In genomic region chr6:8583291-8583690, GRCh38 we compare ENCODE assay signal across 28 cellular contexts.
"Had no signal": no experiment of that assay in that cellular context is flagged by ENCODE, and none has a peak within 500 bp of the region (broad histone marks: within the 10 kb centered on the region; RNA-seq: fewer than 3 reads in every experiment).

No MANE protein-coding gene starts in this region.

- H3K9me3 ChIP-seq: colonic mucosa, esophagus muscularis mucosa, esophagus squamous epithelium, gastrocnemius medialis had no signal

- ATAC-seq: effector memory CD8-positive, alpha-beta T cell; esophagus mucosa; foreskin keratinocyte; gastrocnemius medialis; gastroesophageal sphincter; heart left ventricle; heart right ventricle had no signal

- H3K27me3 ChIP-seq: colonic mucosa, dorsolateral prefrontal cortex, esophagus muscularis mucosa, esophagus squamous epithelium, foreskin keratinocyte, gastrocnemius medialis, gastroesophageal sphincter, heart left ventricle, heart right ventricle had no signal

- DNase-seq: colonic mucosa; cortex of kidney; dermis blood vessel endothelial cell; dorsolateral prefrontal cortex; effector CD4-positive, alpha-beta T cell; effector CD8-positive, alpha-beta T cell; effector memory CD4-positive, alpha-beta T cell; effector memory CD8-positive, alpha-beta T cell; endodermal cell; erythroblast; esophagus squamous epithelium; foreskin fibroblast; foreskin keratinocyte; foreskin melanocyte; gastrocnemius medialis; glutamatergic neuron; head of caudate nucleus; heart left ventricle; heart right ventricle had no signal

- H3K4me3 ChIP-seq: colonic mucosa, coronary artery, dorsolateral prefrontal cortex, esophagus muscularis mucosa, esophagus squamous epithelium, gastrocnemius medialis, gastroesophageal sphincter, heart left ventricle, heart right ventricle had no signal

- H3K4me1 ChIP-seq: colonic mucosa, foreskin keratinocyte, gastrocnemius medialis, gastroesophageal sphincter, heart left ventricle, heart right ventricle had no signal

- H3K36me3 ChIP-seq: colonic mucosa, esophagus muscularis mucosa, esophagus squamous epithelium, gastrocnemius medialis, gastroesophageal sphincter, heart left ventricle, heart right ventricle had no signal

- H3K27ac ChIP-seq: colonic mucosa, coronary artery, dorsolateral prefrontal cortex, epithelial cell of prostate, esophagus muscularis mucosa, esophagus squamous epithelium, foreskin keratinocyte, gastrocnemius medialis, gastroesophageal sphincter, heart left ventricle, heart right ventricle had no signal

- FAIRE-seq: colon, endometrium, endothelial cell of umbilical vein, frontal cortex had no signal
